Comparison of ENCODE assay signal across 8 cellular contexts in the genomic region with DNA sequence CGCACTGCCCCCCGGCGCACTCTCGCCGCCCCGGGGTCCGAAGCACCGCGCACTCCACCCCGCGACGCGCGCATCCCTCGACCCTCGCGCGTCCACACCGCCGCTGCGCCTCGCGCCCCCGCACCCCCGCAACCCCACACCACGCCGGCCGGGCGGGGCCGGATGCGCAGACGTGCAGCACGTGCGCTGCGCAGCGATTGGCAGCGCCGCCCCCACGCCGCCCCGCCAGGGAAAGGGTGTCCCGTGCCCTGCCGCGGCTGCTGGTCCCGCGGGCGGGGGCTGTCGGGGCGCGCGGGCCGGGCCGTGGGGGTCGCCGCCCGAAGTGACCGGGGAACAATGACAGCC. TPM values are rescaled to one million over a fixed set of nuclear protein-coding genes. Genes with fewer than 3 reads are reported as not detected.
DNase-seq lines count a peak whose midpoint lies in the region; ATAC-seq and TF ChIP-seq lines count a peak whose summit lies in the region.

No MANE protein-coding gene starts in this region.

- DNase-seq in GM03348 (ENCODE audit: low spot score) (peak; percentile 72), M059J (ENCODE audit: low read depth) (peak; percentile 25), germinal center (ENCODE audit: low spot score) (peak; percentile 78), psoas muscle (peak; percentile 58 to 67), vagina (ENCODE audit: extremely low spot score in 2 of 2) (no peak), SKM-1 (lab: John Stamatoyannopoulos, UW; ENCODE audit: unreplicated experiment) (no peak), ACHN (no peak)
- DNase-seq in activated T-cell treated with anti-CD3 and anti-CD28 coated beads, Interleukin-2, amount 50 U/mL, for 72 hours, result peak; percentile 85 to 89

- H3K36me3 Mint-ChIP-seq in activated T-cell treated with anti-CD3 and anti-CD28 coated beads, Interleukin-2, amount 50 U/mL, for 72 hours (ENCODE audit: insufficient read depth in 2 of 2), result peaks cover 0 to 3% of the 10 kb centered on the region in 2 donors

- ATAC-seq in activated T-cell treated with anti-CD3 and anti-CD28 coated beads, Interleukin-2, amount 50 U/mL, for 72 hours (replicated peaks in 1 of 2), result peak; percentile 73 to 74
- ATAC-seq in psoas muscle, result peak; percentile 52 to 72 (median 61)

- H3K27me3 Mint-ChIP-seq in activated T-cell treated with anti-CD3 and anti-CD28 coated beads, Interleukin-2, amount 50 U/mL, for 72 hours (ENCODE audit: low read depth), result no peaks in the 10 kb centered on the region

- peaks cover 57% of the 10 kb centered on the region for H3K4me1 Mint-ChIP-seq in activated T-cell treated with anti-CD3 and anti-CD28 coated beads, Interleukin-2, amount 50 U/mL, for 72 hours (ENCODE audit: low read depth)

- no peaks in the 10 kb centered on the region for H3K9me3 ChIP-seq in psoas muscle
- H3K9me3 ChIP-seq in vagina, result no peaks in the 10 kb centered on the region

- H3K4me3 ChIP-seq in psoas muscle, result peak overlapping the region; percentile 67
- peak overlapping the region; percentile 45 to 72 for H3K4me3 ChIP-seq in vagina

- H3K27ac ChIP-seq in psoas muscle, result peak overlapping the region; percentile 41
- peak overlapping the region; percentile 55 for H3K27ac ChIP-seq in vagina

- no peak for TF ChIP-seq POLR2A in vagina (IDR thresholded peaks at IDR 0.05)

- H3K4me1 ChIP-seq in psoas muscle (peaks cover 4% of the 10 kb centered on the region), vagina (peaks cover 35% of the 10 kb centered on the region)

- H3K27me3 ChIP-seq in psoas muscle (ENCODE audit: insufficient read depth in 3 of 3, low read length in 2 of 3) (peaks cover 0 to 51% (median 15%) of the 10 kb centered on the region in 3 donors), vagina (no peaks in the 10 kb centered on the region)

- no peaks in the 10 kb centered on the region for H3K9me3 Mint-ChIP-seq in activated T-cell treated with anti-CD3 and anti-CD28 coated beads, Interleukin-2, amount 50 U/mL, for 72 hours

- TF ChIP-seq CTCF in psoas muscle (IDR thresholded peaks at IDR 0.05) (no peak), vagina (IDR thresholded peaks at IDR 0.05) (no peak)

- intact Hi-C loops in psoas muscle (cut with DNase I) (loop anchor here in 1 of 2 donors (5.0 kb wide), 1 partner anchor 53 kb away; the partner anchor contains the start of gene KDM7A), vagina (cut with DNase I) (no loop called here)

- H3K27ac Mint-ChIP-seq in activated T-cell treated with anti-CD3 and anti-CD28 coated beads, Interleukin-2, amount 50 U/mL, for 72 hours, result no peak overlapping the region

- H3K36me3 ChIP-seq in psoas muscle (ENCODE audit: insufficient read depth in 1 of 2, low read depth in 1 of 2), result no peaks in the 10 kb centered on the region
- no peaks in the 10 kb centered on the region for H3K36me3 ChIP-seq in vagina

- H3K4me3 Mint-ChIP-seq in activated T-cell treated with anti-CD3 and anti-CD28 coated beads, Interleukin-2, amount 50 U/mL, for 72 hours, result peak overlapping the region; percentile 87 to 93

- WGBS in psoas muscle, 3 donors, result 0 to 1% (median 1%) methylated on average over 30 to 57 of the region's 57 CpGs

- in situ Hi-C loops in ACHN (cut with HindIII; ENCODE audit: low pct_ligation_motif_present, low pct_unique_long_range_greater_than_20kb, low sequenced_read_pairs), result no loop called here

RNA-seq across cellular contexts. Expression of gene KDM7A, which starts 53.7 kb away (rescaled TPM):
- 0.64 and 0.69 TPM in 2 replicates for total RNA-seq in M059J (2014; rRNA removed; shearing (Covaris generic))
- 10 to 100 TPM; 28.1 to 39.2 TPM for total RNA-seq in activated T-cell treated with anti-CD3 and anti-CD28 coated beads, Interleukin-2, amount 50 U/mL, for 72 hours
- total RNA-seq in psoas muscle (10 to 100 TPM; 27.4 to 59.4 (median 39.1) TPM), vagina (24.6 TPM)
- 10 to 100 TPM in 2 of 3 donors, 1 to 10 TPM in 1; 5.5 to 23.3 (median 13.7) TPM for polyA plus RNA-seq in psoas muscle

Comparison
In these comparisons a context has a peak if more than half of its experiments do, and no peak if none do; other contexts are left out.
1. DNase-seq: peak in GM03348 (single experiment), M059J (single experiment), activated T-cell treated with anti-CD3 and anti-CD28 coated beads, Interleukin-2, amount 50 U/mL, for 72 hours (2 of 2), germinal center (single experiment) and psoas muscle (2 of 2); none in vagina (0 of 2), SKM-1 (single experiment) and ACHN (single experiment).
2. RNA of gene KDM7A, which starts 53.7 kb away (total RNA-seq): 27.4 to 59.4 TPM in psoas muscle, 28.1 to 39.2 TPM in activated T-cell treated with anti-CD3 and anti-CD28 coated beads, Interleukin-2, amount 50 U/mL, for 72 hours and 24.6 TPM in vagina (single experiment); 0.64 to 0.69 TPM in M059J; every median in the first group is over 10 times any median in the second.